Comparison of ENCODE assay signal across 21 cellular contexts in genomic region chr4:104022871-104023270, GRCh38.
A peak's percentile ranks its signal among the peaks of the same experiment; 100 is the strongest.
DNase-seq lines count a peak whose midpoint lies in the region; ATAC-seq, FAIRE-seq and TF ChIP-seq lines count a peak whose summit lies in the region.
"Had no signal": no experiment of that assay in that cellular context is flagged by ENCODE, and none has a peak within 500 bp of the region (broad histone marks: within the 10 kb centered on the region; RNA-seq: fewer than 3 reads in every experiment).

No MANE protein-coding gene starts in this region.

- no peaks in the 10 kb centered on the region for H3K9me3 Mint-ChIP-seq in neural progenitor cell
- H3K9me3 Mint-ChIP-seq in effector memory CD8-positive, alpha-beta T cell, result peaks cover 2 to 3% of the 10 kb centered on the region in 2 donors

- H3K4ac ChIP-seq in mesendoderm (ENCODE audit: low read depth, low read length), result no peak overlapping the region

- TF ChIP-seq POLR2A in GM12878 (IDR thresholded peaks at IDR 0.05; ENCODE audit: low read depth, low read length), result no peak

- H3K9ac ChIP-seq in GM12878 (ENCODE audit: control insufficient read depth, insufficient read depth, low read length) (no peak overlapping the region), neural progenitor cell (no peak overlapping the region), mesendoderm (ENCODE audit: low read length) (no peak overlapping the region)
- H3K9ac ChIP-seq: BLaER1 treated with 17β-estradiol and CSF1 and Interleukin-3, amounts not matched to agents 10 nM and 100 nM had no signal

- H2AFZ ChIP-seq in GM12878 (ENCODE audit: control insufficient read depth, low read depth, low read length) (peak overlapping the region; percentile 83), neural progenitor cell (replicated peaks) (peak overlapping the region; percentile 43)

- no peak for TF ChIP-seq EP300 in GM12878 (IDR thresholded peaks at IDR 0.05; ENCODE audit: borderline replicate concordance in 1 of 2, control insufficient read depth in 1 of 2, low read depth in 2 of 2, low read length in 2 of 2)

- no peak overlapping the region for H4K8ac ChIP-seq in mesendoderm (ENCODE audit: low read depth, low read length)

- H3K56ac ChIP-seq in mesendoderm (ENCODE audit: low read length), result no peak overlapping the region

- H3K4me3 Mint-ChIP-seq in neural progenitor cell, result no peak overlapping the region
- no peak overlapping the region for H3K4me3 Mint-ChIP-seq in effector memory CD8-positive, alpha-beta T cell
- H3K4me3 Mint-ChIP-seq: CD8-positive, alpha-beta T cell had no signal

- H3K27ac ChIP-seq in GM12878 (ENCODE audit: control insufficient read depth, insufficient read depth), result no peak overlapping the region; the same call in 1 of the 2 replicates
- H3K27ac ChIP-seq in neural progenitor cell, result no peak overlapping the region
- peak overlapping the region; percentile 52 for H3K27ac ChIP-seq in temporal lobe (ENCODE audit: low read depth, low read length)
- H3K27ac ChIP-seq in mesendoderm (ENCODE audit: low read depth, low read length), result no peak overlapping the region
- H3K27ac ChIP-seq: BLaER1 treated with 17β-estradiol and CSF1 and Interleukin-3, amounts not matched to agents 10 nM and 100 nM; SJSA1 had no signal

- BruUV-seq in GM12878 (replicated peaks; lab: Mats Ljungman, UMichigan), result no TSS peak

- H3K36me3 ChIP-seq in GM12878 (ENCODE audit: control insufficient read depth in 2 of 2, insufficient read depth in 2 of 2, low read length in 1 of 2), result no peaks in the 10 kb centered on the region
- H3K36me3 ChIP-seq in neural progenitor cell, result no peaks in the 10 kb centered on the region
- no peaks in the 10 kb centered on the region for H3K36me3 ChIP-seq in mesendoderm (ENCODE audit: control insufficient read depth, insufficient read depth, low read length)
- H3K36me3 ChIP-seq: BLaER1 treated with 17β-estradiol and CSF1 and Interleukin-3, amounts not matched to agents 10 nM and 100 nM; SJSA1 had no signal

- H3K79me1 ChIP-seq in mesendoderm (ENCODE audit: low read length), result no peaks in the 10 kb centered on the region

- H3K36me3 Mint-ChIP-seq in neural progenitor cell, result no peaks in the 10 kb centered on the region
- no peaks in the 10 kb centered on the region for H3K36me3 Mint-ChIP-seq in effector memory CD8-positive, alpha-beta T cell (ENCODE audit: insufficient read depth)
- H3K36me3 Mint-ChIP-seq: CD8-positive, alpha-beta T cell had no signal

- H3K27me3 Mint-ChIP-seq in neural progenitor cell (ENCODE audit: insufficient read depth, low read depth), result no peaks in the 10 kb centered on the region
- no peaks in the 10 kb centered on the region for H3K27me3 Mint-ChIP-seq in effector memory CD8-positive, alpha-beta T cell

- H4K20me1 ChIP-seq in GM12878 (ENCODE audit: control insufficient read depth, insufficient read depth) (no peaks in the 10 kb centered on the region), neural progenitor cell (ENCODE audit: low read depth) (no peaks in the 10 kb centered on the region)
- H4K20me1 ChIP-seq: BLaER1 treated with 17β-estradiol and CSF1 and Interleukin-3, amounts not matched to agents 10 nM and 100 nM had no signal

- no peak for TF ChIP-seq RAD21 in GM12878 (IDR thresholded peaks at IDR 0.05; ENCODE audit: insufficient read depth, low read depth, low read length)

- DNase-seq in NCI-H526 (lab: John Stamatoyannopoulos, UW) (peak; percentile 35 to 42), NCI-H526 treated with DMSO at 0.1 percent for 48 hours (lab: John Stamatoyannopoulos, UW) (no peak), GM12878 (ENCODE audit: low read depth, low spot score) (no peak), neural progenitor cell (ENCODE audit: low spot score) (peak; percentile 11), left cardiac atrium (no peak), mesendoderm (no peak)
- no peak for DNase-seq in effector memory CD8-positive, alpha-beta T cell
- DNase-seq: 8988T; CD8-positive, alpha-beta T cell; H7; Kasumi-1; NCI-H1694; NCI-H2081 treated with DMSO at 0.1 percent for 48 hours; NCI-H2171 treated with DMSO at 0.1 percent for 48 hours; NCI-H748 treated with DMSO at 0.1 percent for 48 hours; OCI-M1 had no signal

- no peak overlapping the region for H4K5ac ChIP-seq in mesendoderm (ENCODE audit: low read length)

- no peak overlapping the region for H3K27ac Mint-ChIP-seq in neural progenitor cell
- H3K27ac Mint-ChIP-seq in effector memory CD8-positive, alpha-beta T cell, result no peak overlapping the region
- H3K27ac Mint-ChIP-seq: CD8-positive, alpha-beta T cell had no signal

- SMC1A ChIA-PET in GM12878 (lab: Charles Lee; ENCODE audit: uncharacterized antibody, unreplicated experiment), result no interaction called here

- no peaks in the 10 kb centered on the region; the same call in 2 of the 3 replicates for H3K9me3 ChIP-seq in GM12878 (replicated peaks; ENCODE audit: control insufficient read depth, insufficient read depth, low read length)
- no peaks in the 10 kb centered on the region for H3K9me3 ChIP-seq in neural progenitor cell (ENCODE audit: low read depth)
- H3K9me3 ChIP-seq: BLaER1 treated with 17β-estradiol and CSF1 and Interleukin-3, amounts not matched to agents 10 nM and 100 nM; SJSA1 had no signal

- H3K4me3 ChIP-seq in GM12878 (no peak overlapping the region), neural progenitor cell (no peak overlapping the region), mesendoderm (ENCODE audit: low read length) (no peak overlapping the region)
- H3K4me3 ChIP-seq: BLaER1 treated with 17β-estradiol and CSF1 and Interleukin-3, amounts not matched to agents 10 nM and 100 nM; SJSA1 had no signal

- in situ Hi-C loops in GM12878 (cut with MboI), result no loop called here

- intact Hi-C loops in GM12878 (cut with micrococcal nuclease; ENCODE audit: unreplicated experiment), result no loop called here
- intact Hi-C loops in left cardiac atrium (cut with DNase I), result no loop called here

- TF ChIP-seq CTCF in GM12878 (IDR thresholded peaks at IDR 0.05 in 2 of 3, conservative IDR thresholded peaks at IDR 0.05 in 1 of 3; ENCODE audit: control insufficient read depth in 2 of 3, extremely low read depth in 1 of 3, insufficient read depth in 1 of 3, low read depth in 3 of 3, low read length in 3 of 3) (no peak), neural progenitor cell (IDR thresholded peaks at IDR 0.05) (no peak)

- RAD21 ChIA-PET in GM12878 (lab: Charles Lee; ENCODE audit: unreplicated experiment), result no interaction called here

- no peak overlapping the region for H2BK120ac ChIP-seq in mesendoderm (ENCODE audit: low read depth, low read length)

- no peak overlapping the region for H2AK5ac ChIP-seq in mesendoderm (ENCODE audit: low read length)

- WGBS in GM12878 (ENCODE audit: insufficient coverage, insufficient replicate concordance, low lambda C conversion rate, missing lambda C conversion rate), result 17% methylated on average over 3 of the region's 3 CpGs
- WGBS in mesendoderm (ENCODE audit: extremely low coverage, insufficient coverage, low lambda C conversion rate), result no CpG with 5 or more reads among the region's 3 CpGs

- no peak overlapping the region for H2BK5ac ChIP-seq in mesendoderm (ENCODE audit: low read length)

- no peaks in the 10 kb centered on the region for H3F3A ChIP-seq in neural progenitor cell (ENCODE audit: low read depth)

- CTCF ChIA-PET in GM12878 (lab: Yijun Ruan, JAX), result no interaction called here

- no peak for FAIRE-seq in GM12878 (lab: Jason Lieb, UNC)
- FAIRE-seq: GM12891, RCC 7860 had no signal

- H3K27me3 ChIP-seq in GM12878 (replicated peaks in 1 of 2; ENCODE audit: control insufficient read depth in 2 of 2, insufficient read depth in 2 of 2, low read length in 1 of 2), result no peaks in the 10 kb centered on the region
- no peaks in the 10 kb centered on the region for H3K27me3 ChIP-seq in neural progenitor cell
- H3K27me3 ChIP-seq in mesendoderm (ENCODE audit: insufficient read depth, low read length, poor library complexity), result no peaks in the 10 kb centered on the region
- H3K27me3 ChIP-seq: BLaER1 treated with 17β-estradiol and CSF1 and Interleukin-3, amounts not matched to agents 10 nM and 100 nM; SJSA1 had no signal

- no peak overlapping the region for H3K23ac ChIP-seq in mesendoderm (ENCODE audit: low read length)

- peak; percentile 59 for ATAC-seq in GM12878
- ATAC-seq in left cardiac atrium, result no peak
- no peak for ATAC-seq in effector memory CD8-positive, alpha-beta T cell (replicated peaks)
- ATAC-seq: CD8-positive, alpha-beta T cell had no signal

- H3K18ac ChIP-seq in mesendoderm (ENCODE audit: low read length), result no peak overlapping the region

- POLR2A ChIA-PET in GM12878 (lab: Charles Lee), result no interaction called here

- peaks cover 6% of the 10 kb centered on the region for H3K4me1 Mint-ChIP-seq in neural progenitor cell
- no peaks in the 10 kb centered on the region for H3K4me1 Mint-ChIP-seq in effector memory CD8-positive, alpha-beta T cell (ENCODE audit: low read depth in 2 of 2)

- H3K79me2 ChIP-seq in GM12878 (ENCODE audit: control insufficient read depth, insufficient read depth, low read length) (no peaks in the 10 kb centered on the region), neural progenitor cell (ENCODE audit: low read depth) (no peaks in the 10 kb centered on the region), mesendoderm (ENCODE audit: control insufficient read depth, insufficient read depth, low read length) (no peaks in the 10 kb centered on the region)

- H3K4me2 ChIP-seq in GM12878 (ENCODE audit: control insufficient read depth, insufficient read depth) (0 out of 2 replicates have a peak overlapping the region, but pooled peaks have one; percentile 1), neural progenitor cell (no peak overlapping the region), mesendoderm (ENCODE audit: low read length) (no peak overlapping the region)
- H3K4me2 ChIP-seq: BLaER1 treated with 17β-estradiol and CSF1 and Interleukin-3, amounts not matched to agents 10 nM and 100 nM had no signal

- no peak overlapping the region for H2BK15ac ChIP-seq in mesendoderm (replicated peaks; ENCODE audit: low read depth)

- H3K4me1 ChIP-seq in GM12878 (ENCODE audit: control insufficient read depth, insufficient read depth, low read length) (no peaks in the 10 kb centered on the region), neural progenitor cell (peaks cover 4% of the 10 kb centered on the region), mesendoderm (ENCODE audit: control insufficient read depth, low read depth, low read length) (no peaks in the 10 kb centered on the region)
- H3K4me1 ChIP-seq: BLaER1 treated with 17β-estradiol and CSF1 and Interleukin-3, amounts not matched to agents 10 nM and 100 nM; SJSA1 had no signal

TF ChIP-seq in GM12878, 131 proteins besides CTCF, POLR2A, EP300 and RAD21:
- TF ChIP-seq RUNX3 (IDR thresholded peaks at IDR 0.05; ENCODE audit: low read length), result 0 out of 2 replicates have a peak, but pooled peaks have one; percentile 5
- TF ChIP-seq ASH2L (IDR thresholded peaks at IDR 0.05; ENCODE audit: borderline replicate concordance, low read depth), result no peak

Comparison
In these comparisons a context has a peak if more than half of its experiments do, and no peak if none do; other contexts are left out.
1. DNase-seq: peak in NCI-H526 (2 of 2) and neural progenitor cell (single experiment); none in NCI-H526 treated with DMSO at 0.1 percent for 48 hours (single experiment), GM12878 (single experiment), left cardiac atrium (single experiment), effector memory CD8-positive, alpha-beta T cell (0 of 3) and mesendoderm (single experiment).